8 cellular contexts compared by ENCODE assay signal in genomic region chrX:73944582-73944947, GRCh38.
A peak's percentile ranks its signal among the peaks of the same experiment; 100 is the strongest.
DNase-seq lines count a peak whose midpoint lies in the region; ATAC-seq and TF ChIP-seq lines count a peak whose summit lies in the region.

No MANE protein-coding gene starts in this region.

- peak overlapping the region; percentile 93 for H3K27ac Mint-ChIP-seq in activated T-cell treated with anti-CD3 and anti-CD28 coated beads, Interleukin-2, amount 50 U/mL, for 24 hours

- H3K4me1 ChIP-seq in SK-N-SH (ENCODE audit: control insufficient read depth in 1 of 2, insufficient read depth in 2 of 2, low read depth in 1 of 2, low read length in 1 of 2) (no peaks in the 10 kb centered on the region; a peak in 1 of 4 replicates), rectal smooth muscle tissue (ENCODE audit: control insufficient read depth, insufficient read depth, low read length) (no peaks in the 10 kb centered on the region)

- peaks cover 59% of the 10 kb centered on the region for H3K79me2 ChIP-seq in SK-N-SH (ENCODE audit: insufficient read depth)

- no peak for DNase-seq in activated T-cell treated with anti-CD3 and anti-CD28 coated beads, Interleukin-2, amount 50 U/mL, for 24 hours
- no peak for DNase-seq in activated T-cell treated with anti-CD3 and anti-CD28 coated beads, Interleukin-2, amount 50 U/mL, for 48 hours
- DNase-seq in SK-N-SH (no peak), fibroblast of pulmonary artery (ENCODE audit: low read depth) (no peak), retina (no peak), AML-193 (lab: John Stamatoyannopoulos, UW) (no peak)

- no peak for TF ChIP-seq CTCF in SK-N-SH (IDR thresholded peaks at IDR 0.05)
- TF ChIP-seq CTCF in fibroblast of pulmonary artery (IDR thresholded peaks at IDR 0.05; ENCODE audit: low read length, missing control alignments), result no peak

- H3K27me3 ChIP-seq in SK-N-SH (ENCODE audit: insufficient read depth) (no peaks in the 10 kb centered on the region), rectal smooth muscle tissue (ENCODE audit: control insufficient read depth, insufficient read depth, low read length) (no peaks in the 10 kb centered on the region)

- peak overlapping the region; percentile 79 for H3K4me2 ChIP-seq in SK-N-SH

- POLR2A ChIA-PET in SK-N-SH (lab: Yijun Ruan, JAX), result interaction anchor here (0.6 kb wide), 1 partner anchor 165 kb away, joined by 3 read pairs; no protein-coding TSS in a partner anchor

- H3K4me3 Mint-ChIP-seq in activated T-cell treated with anti-CD3 and anti-CD28 coated beads, Interleukin-2, amount 50 U/mL, for 24 hours, result peak overlapping the region; percentile 93

- peaks cover 33% of the 10 kb centered on the region for H3K36me3 Mint-ChIP-seq in activated T-cell treated with anti-CD3 and anti-CD28 coated beads, Interleukin-2, amount 50 U/mL, for 24 hours (ENCODE audit: low read depth)

- no peaks in the 10 kb centered on the region for H4K20me1 ChIP-seq in SK-N-SH (ENCODE audit: insufficient read depth)

- TF ChIP-seq RAD21 in SK-N-SH (IDR thresholded peaks at IDR 0.05; ENCODE audit: low read length), result no peak

- CTCF ChIA-PET in SK-N-SH (lab: Yijun Ruan, JAX), result interaction anchor here (1.0 kb wide), 1 partner anchor 42 kb away, joined by 3 read pairs; no protein-coding TSS in a partner anchor

- H3K27ac ChIP-seq in SK-N-SH (ENCODE audit: low read depth in 2 of 2, low read length in 1 of 2), result peak overlapping the region; percentile 84 to 90
- H3K27ac ChIP-seq in rectal smooth muscle tissue (ENCODE audit: low read depth, low read length), result peak overlapping the region; percentile 86

- no peaks in the 10 kb centered on the region for H3K27me3 Mint-ChIP-seq in activated T-cell treated with anti-CD3 and anti-CD28 coated beads, Interleukin-2, amount 50 U/mL, for 24 hours

- H3K4me3 ChIP-seq in SK-N-SH (ENCODE audit: low read depth in 2 of 2, low read length in 1 of 2) (peak overlapping the region; percentile 77 to 92), fibroblast of pulmonary artery (replicated peaks; ENCODE audit: low read depth, low read length) (peak overlapping the region; percentile 86), rectal smooth muscle tissue (ENCODE audit: low read length) (peak overlapping the region; percentile 97)

- H3K4me1 Mint-ChIP-seq in activated T-cell treated with anti-CD3 and anti-CD28 coated beads, Interleukin-2, amount 50 U/mL, for 24 hours (ENCODE audit: low read depth), result peaks cover 28% of the 10 kb centered on the region

- peaks cover 5% of the 10 kb centered on the region for H3F3A ChIP-seq in SK-N-SH (replicated peaks; ENCODE audit: insufficient read depth)

- under 1% methylated on average over 8 of the region's 8 CpGs for WGBS in SK-N-SH (ENCODE audit: low lambda C conversion rate)

- H3K9ac ChIP-seq in SK-N-SH (peak overlapping the region; percentile 98), rectal smooth muscle tissue (ENCODE audit: low read length) (peak overlapping the region; percentile 72)

- no peak for TF ChIP-seq EP300 in SK-N-SH (IDR thresholded peaks at IDR 0.05; ENCODE audit: borderline replicate concordance in 1 of 2, low read depth in 1 of 2, low read length in 1 of 2)

- no peak for ATAC-seq in activated CD4-positive, CD25-positive, alpha-beta regulatory T cell treated with anti-CD3 and anti-CD28 coated beads, Interleukin-2, amount 50 U/mL, for 24 hours

- H3K9me3 Mint-ChIP-seq in activated T-cell treated with anti-CD3 and anti-CD28 coated beads, Interleukin-2, amount 50 U/mL, for 24 hours, result no peaks in the 10 kb centered on the region

- peak overlapping the region; percentile 80 for H2AFZ ChIP-seq in SK-N-SH (ENCODE audit: low read depth)

- H3K9me3 ChIP-seq in SK-N-SH, result no peaks in the 10 kb centered on the region

- H3K9me2 ChIP-seq in SK-N-SH, result no peaks in the 10 kb centered on the region

- H3K36me3 ChIP-seq in SK-N-SH (replicated peaks in 1 of 2; ENCODE audit: control insufficient read depth in 1 of 2, insufficient read depth in 2 of 2, low read length in 1 of 2) (peaks cover 12 to 31% of the 10 kb centered on the region in 2 experiments), rectal smooth muscle tissue (ENCODE audit: control insufficient read depth, insufficient read depth, low read length) (peaks cover 4% of the 10 kb centered on the region)

TF ChIP-seq in SK-N-SH, 30 proteins besides CTCF, POLR2A, EP300 and RAD21:
- TF ChIP-seq RXRA (IDR thresholded peaks at IDR 0.05; ENCODE audit: borderline replicate concordance, low read depth) (no peak), FOSL2 (IDR thresholded peaks at IDR 0.05; ENCODE audit: borderline replicate concordance, low read depth) (no peak), JUND (IDR thresholded peaks at IDR 0.05) (no peak), ELF1 (IDR thresholded peaks at IDR 0.05) (no peak)
- TF ChIP-seq, protein P1, sequence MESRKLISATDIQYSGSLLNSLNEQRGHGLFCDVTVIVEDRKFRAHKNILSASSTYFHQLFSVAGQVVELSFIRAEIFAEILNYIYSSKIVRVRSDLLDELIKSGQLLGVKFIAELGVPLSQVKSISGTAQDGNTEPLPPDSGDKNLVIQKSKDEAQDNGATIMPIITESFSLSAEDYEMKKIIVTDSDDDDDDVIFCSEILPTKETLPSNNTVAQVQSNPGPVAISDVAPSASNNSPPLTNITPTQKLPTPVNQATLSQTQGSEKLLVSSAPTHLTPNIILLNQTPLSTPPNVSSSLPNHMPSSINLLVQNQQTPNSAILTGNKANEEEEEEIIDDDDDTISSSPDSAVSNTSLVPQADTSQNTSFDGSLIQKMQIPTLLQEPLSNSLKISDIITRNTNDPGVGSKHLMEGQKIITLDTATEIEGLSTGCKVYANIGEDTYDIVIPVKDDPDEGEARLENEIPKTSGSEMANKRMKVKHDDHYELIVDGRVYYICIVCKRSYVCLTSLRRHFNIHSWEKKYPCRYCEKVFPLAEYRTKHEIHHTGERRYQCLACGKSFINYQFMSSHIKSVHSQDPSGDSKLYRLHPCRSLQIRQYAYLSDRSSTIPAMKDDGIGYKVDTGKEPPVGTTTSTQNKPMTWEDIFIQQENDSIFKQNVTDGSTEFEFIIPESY (IDR thresholded peaks at IDR 0.05; ENCODE audit: borderline replicate concordance, low read depth), result no peak
- TF ChIP-seq, protein P2, sequence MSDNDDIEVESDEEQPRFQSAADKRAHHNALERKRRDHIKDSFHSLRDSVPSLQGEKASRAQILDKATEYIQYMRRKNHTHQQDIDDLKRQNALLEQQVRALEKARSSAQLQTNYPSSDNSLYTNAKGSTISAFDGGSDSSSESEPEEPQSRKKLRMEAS (IDR thresholded peaks at IDR 0.05; ENCODE audit: low read depth), result no peak
TF ChIP-seq in SK-N-SH: peak in this region for 0.
